In genomic region chr6:11243861-11244260, GRCh38 we compare ENCODE assay signal across 16 cellular contexts. TPM values are rescaled to one million over a fixed set of nuclear protein-coding genes. Genes with fewer than 3 reads are reported as not detected.
DNase-seq lines count a peak whose midpoint lies in the region; ATAC-seq and TF ChIP-seq lines count a peak whose summit lies in the region.
"Had no signal": no experiment of that assay in that cellular context is flagged by ENCODE, and none has a peak within 500 bp of the region (broad histone marks: within the 10 kb centered on the region; RNA-seq: fewer than 3 reads in every experiment).

No MANE protein-coding gene starts in this region.

- DNase-seq in stimulated activated naive CD8-positive, alpha-beta T cell treated with anti-CD3 and anti-CD28 coated beads, Interleukin-15, Interleukin-2, amounts not matched to agents 100 U/mL and 50 U/mL, for 24 hours: no peak
- DNase-seq in endodermal cell (peak; percentile 2), NCI-H1694 (lab: John Stamatoyannopoulos, UW) (no peak), NCI-H2227 treated with DMSO at 0.1 percent for 48 hours (lab: John Stamatoyannopoulos, UW) (no peak), mucosa of descending colon (no peak)
- DNase-seq: 8988T; AML-193; Caco-2; CD8-positive, alpha-beta memory T cell; DND-41; GDM1; HFFc6 had no signal

- 100% methylated on average over 1 of the region's 1 CpG; no CpG with 5 or more reads in 1 of the 2 experiments for WGBS in endodermal cell (ENCODE audit: insufficient coverage in 1 of 2, insufficient read length in 1 of 2), 2 experiments

- no peaks in the 10 kb centered on the region for H3K27me3 ChIP-seq in endodermal cell (ENCODE audit: control insufficient read depth, insufficient read depth, low read length, poor library complexity, severe bottlenecking)
- H3K27me3 ChIP-seq: BLaER1 had no signal

- H3K27ac ChIP-seq in endodermal cell (ENCODE audit: low read depth, low read length): no peak overlapping the region
- H3K27ac ChIP-seq: BLaER1 had no signal

- H3K4me1 Mint-ChIP-seq in stimulated activated naive CD8-positive, alpha-beta T cell treated with anti-CD3 and anti-CD28 coated beads, Interleukin-15, Interleukin-2, amounts not matched to agents 100 ng/mL and 50 ng/mL, for 24 hours (ENCODE audit: low read depth): peaks cover 16% of the 10 kb centered on the region
- H3K4me1 Mint-ChIP-seq in endodermal cell: peaks cover 4% of the 10 kb centered on the region
- peaks cover 19% of the 10 kb centered on the region for H3K4me1 Mint-ChIP-seq in stimulated activated memory B cell treated with anti-CD40 and anti-IgM and Interleukin-4, amounts not matched to agents 10 μg/mL and 1 μg/mL and 100 μg/mL, for 72 hours

- intact Hi-C loops in mucosa of descending colon (cut with DNase I, micrococcal nuclease): no loop called here

- H3K4me3 ChIP-seq in endodermal cell (ENCODE audit: low read length) (no peak overlapping the region), mucosa of descending colon (no peak overlapping the region)
- H3K4me3 ChIP-seq: BLaER1, HAP-1 had no signal

- H3K36me3 ChIP-seq in endodermal cell (ENCODE audit: control insufficient read depth, insufficient read depth, low read length) (no peaks in the 10 kb centered on the region), mucosa of descending colon (ENCODE audit: low read depth) (no peaks in the 10 kb centered on the region)
- H3K36me3 ChIP-seq: BLaER1, HAP-1 had no signal

- ATAC-seq in stimulated activated naive CD8-positive, alpha-beta T cell treated with anti-CD3 and anti-CD28 coated beads, Interleukin-15, Interleukin-2, amounts not matched to agents 100 U/mL and 50 U/mL, for 24 hours: no peak
- no peak for ATAC-seq in stimulated activated memory B cell treated with anti-CD40 and anti-IgM and Interleukin-4, amounts not matched to agents 10 μg/mL and 1 μg/mL and 100 μg/mL, for 72 hours
- ATAC-seq in mucosa of descending colon: no peak

- peaks cover 2% of the 10 kb centered on the region for H3K9me3 Mint-ChIP-seq in stimulated activated naive CD8-positive, alpha-beta T cell treated with anti-CD3 and anti-CD28 coated beads, Interleukin-15, Interleukin-2, amounts not matched to agents 100 ng/mL and 50 ng/mL, for 24 hours
- peaks cover 2% of the 10 kb centered on the region for H3K9me3 Mint-ChIP-seq in endodermal cell
- no peaks in the 10 kb centered on the region for H3K9me3 Mint-ChIP-seq in stimulated activated memory B cell treated with anti-CD40 and anti-IgM and Interleukin-4, amounts not matched to agents 10 μg/mL and 1 μg/mL and 100 μg/mL, for 72 hours
- H3K9me3 Mint-ChIP-seq: CD8-positive, alpha-beta memory T cell; HFFc6 had no signal

- H3K4me1 ChIP-seq in endodermal cell (ENCODE audit: control insufficient read depth, insufficient read depth, low read length) (no peaks in the 10 kb centered on the region), mucosa of descending colon (ENCODE audit: low read depth) (no peaks in the 10 kb centered on the region)

- no peaks in the 10 kb centered on the region for H3K27me3 Mint-ChIP-seq in stimulated activated naive CD8-positive, alpha-beta T cell treated with anti-CD3 and anti-CD28 coated beads, Interleukin-15, Interleukin-2, amounts not matched to agents 100 ng/mL and 50 ng/mL, for 24 hours
- peaks cover 14% of the 10 kb centered on the region for H3K27me3 Mint-ChIP-seq in endodermal cell (ENCODE audit: insufficient read depth)
- no peaks in the 10 kb centered on the region for H3K27me3 Mint-ChIP-seq in stimulated activated memory B cell treated with anti-CD40 and anti-IgM and Interleukin-4, amounts not matched to agents 10 μg/mL and 1 μg/mL and 100 μg/mL, for 72 hours
- H3K27me3 Mint-ChIP-seq: CD8-positive, alpha-beta memory T cell had no signal

- H3K9me3 ChIP-seq in endodermal cell (ENCODE audit: control insufficient read depth, low read length) (no peaks in the 10 kb centered on the region), mucosa of descending colon (no peaks in the 10 kb centered on the region)
- H3K9me3 ChIP-seq: Caco-2, HAP-1 had no signal

- H3K4me3 Mint-ChIP-seq in stimulated activated naive CD8-positive, alpha-beta T cell treated with anti-CD3 and anti-CD28 coated beads, Interleukin-15, Interleukin-2, amounts not matched to agents 100 ng/mL and 50 ng/mL, for 24 hours: no peak overlapping the region
- no peak overlapping the region for H3K4me3 Mint-ChIP-seq in endodermal cell
- no peak overlapping the region for H3K4me3 Mint-ChIP-seq in stimulated activated memory B cell treated with anti-CD40 and anti-IgM and Interleukin-4, amounts not matched to agents 10 μg/mL and 1 μg/mL and 100 μg/mL, for 72 hours
- H3K4me3 Mint-ChIP-seq: CD8-positive, alpha-beta memory T cell; HFFc6 had no signal

- no peak overlapping the region for H3K9ac ChIP-seq in endodermal cell (ENCODE audit: extremely low read depth, low read length, poor library complexity, severe bottlenecking)
- H3K9ac ChIP-seq: BLaER1 had no signal

- peaks cover 36% of the 10 kb centered on the region for H3K36me3 Mint-ChIP-seq in stimulated activated naive CD8-positive, alpha-beta T cell treated with anti-CD3 and anti-CD28 coated beads, Interleukin-15, Interleukin-2, amounts not matched to agents 100 ng/mL and 50 ng/mL, for 24 hours (ENCODE audit: low read depth)
- H3K36me3 Mint-ChIP-seq in endodermal cell (ENCODE audit: low read depth): no peaks in the 10 kb centered on the region
- H3K36me3 Mint-ChIP-seq in stimulated activated memory B cell treated with anti-CD40 and anti-IgM and Interleukin-4, amounts not matched to agents 10 μg/mL and 1 μg/mL and 100 μg/mL, for 72 hours: peaks cover 56% of the 10 kb centered on the region

- H3K27ac Mint-ChIP-seq in stimulated activated naive CD8-positive, alpha-beta T cell treated with anti-CD3 and anti-CD28 coated beads, Interleukin-15, Interleukin-2, amounts not matched to agents 100 ng/mL and 50 ng/mL, for 24 hours: peak overlapping the region; percentile 28
- no peak overlapping the region for H3K27ac Mint-ChIP-seq in endodermal cell
- peak overlapping the region; percentile 46 for H3K27ac Mint-ChIP-seq in stimulated activated memory B cell treated with anti-CD40 and anti-IgM and Interleukin-4, amounts not matched to agents 10 μg/mL and 1 μg/mL and 100 μg/mL, for 72 hours
- H3K27ac Mint-ChIP-seq: HFFc6 had no signal

- TF ChIP-seq CTCF in endodermal cell (conservative IDR thresholded peaks at IDR 0.05): no peak
- no peak for TF ChIP-seq CTCF in mucosa of descending colon (IDR thresholded peaks at IDR 0.05)

RNA-seq across cellular contexts. Expression of gene NEDD9, which starts 11.4 kb away (rescaled TPM):
- total RNA-seq in endodermal cell (1 to 10 TPM; 1.7 to 7.4 TPM), mucosa of descending colon (10 to 100 TPM; 41.4 to 66.6 (median 62.1) TPM)
- 24.6 TPM for polyA plus RNA-seq in endodermal cell (2013, experiment 1 of 2)
- polyA plus RNA-seq in endodermal cell (2013, experiment 2 of 2): 26.5 TPM

Comparison
In these comparisons a context has a peak if more than half of its experiments do, and no peak if none do; other contexts are left out.
1. RNA of gene NEDD9, which starts 11.4 kb away (total RNA-seq): 41.4 to 66.6 TPM in mucosa of descending colon; 1.7 to 7.4 TPM in endodermal cell; every median in the first group is over 4 times any median in the second.